Comparison of ENCODE assay signal across 8 cellular contexts in the genomic region with DNA sequence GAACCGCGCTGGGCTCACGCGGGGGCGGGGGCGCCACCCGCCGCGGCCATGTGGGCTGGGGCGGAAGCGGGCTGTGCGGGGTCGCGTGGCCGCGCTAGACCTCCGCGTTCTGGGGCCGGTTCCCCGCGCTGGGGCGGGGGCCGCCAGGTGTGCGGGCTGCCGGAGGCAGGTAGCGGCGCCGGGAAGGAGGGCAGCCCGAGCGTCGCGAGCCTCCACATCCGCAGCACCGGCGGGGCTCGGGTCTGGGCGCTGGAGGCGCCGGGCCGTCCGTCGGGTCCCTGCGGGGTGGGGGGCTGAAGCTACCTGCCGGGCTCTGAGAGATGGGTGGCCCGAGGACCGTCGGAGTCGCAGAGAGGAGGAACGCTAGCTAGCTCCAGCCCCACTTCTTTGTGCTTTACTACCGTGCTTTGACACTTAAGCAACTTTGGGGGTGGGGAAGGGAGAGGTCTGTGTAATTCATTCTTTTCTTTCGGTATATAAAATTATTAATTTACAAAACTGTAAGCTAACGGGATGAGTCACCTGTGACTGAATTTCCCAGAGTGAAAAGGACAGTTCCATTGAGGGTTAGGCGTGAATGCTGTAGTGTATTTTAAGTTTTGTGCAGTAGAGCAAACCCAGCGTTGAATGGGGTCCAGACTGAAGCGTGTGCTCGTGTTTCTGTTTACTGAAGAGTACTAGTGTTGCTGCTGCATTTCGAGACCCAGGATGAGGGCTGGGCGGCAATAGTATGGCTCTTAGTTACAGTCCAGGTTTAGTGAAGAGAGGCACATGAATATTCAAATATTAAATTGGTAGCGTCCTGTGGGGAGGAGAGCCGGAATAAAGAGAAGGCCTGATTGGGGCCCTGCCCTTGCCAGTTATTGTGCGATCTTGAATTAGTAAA. TPM values are rescaled to one million over a fixed set of nuclear protein-coding genes. Genes with fewer than 3 reads are reported as not detected.
DNase-seq lines count a peak whose midpoint lies in the region; ATAC-seq and TF ChIP-seq lines count a peak whose summit lies in the region.

No MANE protein-coding gene starts in this region.

- no peaks in the 10 kb centered on the region for H3K9me3 Mint-ChIP-seq in MCF 10A (ENCODE audit: unreplicated experiment)

- H3K4me1 Mint-ChIP-seq in MCF 10A (ENCODE audit: insufficient read depth, unreplicated experiment) = peaks cover 14% of the 10 kb centered on the region

- CTCF ChIA-PET in AG04450 (lab: Charles Lee) = interaction anchor here (0.6 to 2.7 kb wide), 10 partner anchors 10 to 713 kb away, joined by 3 to 37 read pairs (median 6); no protein-coding TSS in a partner anchor
- CTCF ChIA-PET in MCF 10A (lab: Yijun Ruan, JAX) = interaction anchor here (0.5 to 8.9 kb wide), 18 partner anchors 10 to 845 kb away, joined by 3 to 155 read pairs (median 6); a partner anchor contains a TSS

- peak overlapping the region; percentile 43 for H3K27ac Mint-ChIP-seq in MCF 10A (ENCODE audit: low read depth, unreplicated experiment)

- POLR2A ChIA-PET in AG04450 (lab: Yijun Ruan, JAX) = interaction anchor here (0.9 to 1.8 kb wide), 2 partner anchors 19 to 67 kb away, joined by 3 to 15 read pairs; a partner anchor contains a TSS
- POLR2A ChIA-PET in MCF 10A (lab: Yijun Ruan, JAX) = interaction anchor here (0.5 to 6.5 kb wide), 18 partner anchors 8 to 543 kb away, joined by 3 to 68 read pairs (median 9); a partner anchor contains a TSS

- TF ChIP-seq CTCF in AG04450 (IDR thresholded peaks at IDR 0.05; ENCODE audit: low read depth, low read length) = no peak
- TF ChIP-seq CTCF in MCF 10A (IDR thresholded peaks at IDR 0.05; ENCODE audit: unreplicated experiment) = no peak

- intact Hi-C loops in MCF 10A (cut with micrococcal nuclease) = no loop called here

- H3K4me3 Mint-ChIP-seq in MCF 10A (ENCODE audit: unreplicated experiment) = peak overlapping the region; percentile 75

- no peaks in the 10 kb centered on the region for H3K27me3 Mint-ChIP-seq in MCF 10A (ENCODE audit: insufficient read depth, unreplicated experiment)

- peak; percentile 6 for ATAC-seq in GM18502 (IDR thresholded peaks at IDR 0.05; ENCODE audit: poor library complexity, unreplicated experiment)
- ATAC-seq in HG03280 (IDR thresholded peaks at IDR 0.05; ENCODE audit: unreplicated experiment) = peak; percentile 24

- DNase-seq in AG04450 (ENCODE audit: low read depth, low spot score) (no peak), OCI-M1 (lab: John Stamatoyannopoulos, UW) (peak; percentile 70), MCF 10A (ENCODE audit: unreplicated experiment) (peak; percentile 45), iris pigment epithelial cell (ENCODE audit: low read depth) (peak; percentile 61)
- DNase-seq in stimulated activated CD4-positive, alpha-beta T cell treated with anti-CD3 and anti-CD28 coated beads, Interleukin-2, amount 100 ng/mL, for 4 hours (ENCODE audit: low read depth) = peak; percentile 20
- DNase-seq in activated CD8-positive, alpha-beta memory T cell treated with anti-CD3 and anti-CD28 coated beads, Interleukin-2, amount 50 U/mL, for 48 hours = no peak

- peak overlapping the region; percentile 93 for H3K4me3 ChIP-seq in AG04450 (ENCODE audit: low read depth, low read length)

- no peaks in the 10 kb centered on the region; the same call in 1 of the 2 replicates for H3K9me3 ChIP-seq in AG04450 (ENCODE audit: control insufficient read depth, insufficient read depth, low read length)

- no peaks in the 10 kb centered on the region for H3K27me3 ChIP-seq in AG04450 (ENCODE audit: control insufficient read depth, insufficient read depth, low read length)

- H3K36me3 Mint-ChIP-seq in MCF 10A (ENCODE audit: insufficient read depth, unreplicated experiment) = no peaks in the 10 kb centered on the region

- no peak overlapping the region for H3K27ac ChIP-seq in AG04450 (ENCODE audit: low read depth, low read length)

- no TSS peak for BruUV-seq in MCF 10A (replicated peaks; lab: Mats Ljungman, UMichigan)

RNA-seq across cellular contexts. Expression of a gene that starts 0.8 kb away (rescaled TPM):
- polyA plus RNA-seq in AG04450 (2011; rRNA removed) = 58.4 and 74.0 TPM in 2 replicates
- polyA minus RNA-seq in AG04450 (2011; rRNA and poly(A)+ RNA removed) = 45.1 and 47.3 TPM in 2 replicates
- 43.5 and 61.4 TPM in 2 replicates for total RNA-seq in MCF 10A (2022)

Comparison
In these comparisons a context has a peak if more than half of its experiments do, and no peak if none do; other contexts are left out.
1. DNase-seq: peak in OCI-M1 (single experiment), MCF 10A (single experiment), iris pigment epithelial cell (single experiment) and stimulated activated CD4-positive, alpha-beta T cell treated with anti-CD3 and anti-CD28 coated beads, Interleukin-2, amount 100 ng/mL, for 4 hours (single experiment); none in AG04450 (single experiment) and activated CD8-positive, alpha-beta memory T cell treated with anti-CD3 and anti-CD28 coated beads, Interleukin-2, amount 50 U/mL, for 48 hours (single experiment).